Comparison of ENCODE assay signal across 22 cellular contexts in the genomic region with DNA sequence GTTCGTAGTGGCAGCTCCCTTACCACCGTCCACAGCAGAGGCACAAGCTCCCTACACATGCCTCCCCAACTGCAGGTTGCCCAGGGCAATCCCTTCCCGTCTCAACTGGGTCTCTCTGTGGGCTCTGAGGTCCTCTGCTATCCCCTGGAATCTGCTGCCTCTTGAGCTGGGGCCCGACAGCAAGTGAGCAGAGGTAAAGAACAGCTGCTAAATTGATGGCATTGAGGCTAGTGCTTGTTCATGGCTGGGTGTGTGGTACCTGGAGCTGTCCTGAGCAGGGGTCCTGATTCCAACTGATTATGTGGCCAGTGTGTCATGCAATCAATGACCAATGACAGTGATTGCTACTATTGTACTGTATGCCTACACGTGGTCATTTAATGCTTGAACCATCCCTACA. TPM values are rescaled to one million over a fixed set of nuclear protein-coding genes. Genes with fewer than 3 reads are reported as not detected.
"Had no signal": no experiment of that assay in that cellular context is flagged by ENCODE, and none has a peak within 500 bp of the region (broad histone marks: within the 10 kb centered on the region; RNA-seq: fewer than 3 reads in every experiment).

No MANE protein-coding gene starts in this region.

- ATAC-seq: activated CD8-positive, alpha-beta memory T cell treated with anti-CD3 and anti-CD28 coated beads, Interleukin-2, amount 10 ng/mL, durations not matched to agents 7 days and 5 days; gastroesophageal sphincter; heart right ventricle; left cardiac atrium; naive thymus-derived CD4-positive, alpha-beta T cell; T-cell had no signal

- H3K27me3 ChIP-seq: ascending aorta, breast epithelium, neutrophil, right atrium auricular region had no signal

- DNase-seq: activated CD4-positive, alpha-beta T cell treated with anti-CD3 and anti-CD28 coated beads, Interleukin-2, amount 50 U/mL, for 48 hours; activated CD8-positive, alpha-beta memory T cell treated with anti-CD3 and anti-CD28 coated beads, Interleukin-2, amount 10 ng/mL, durations not matched to agents 7 days and 5 days; activated naive CD4-positive, alpha-beta T cell treated with anti-CD3 and anti-CD28 coated beads for 36 hours; activated T-cell treated with anti-CD3 and anti-CD28 coated beads, Interleukin-2, amount 50 U/mL, for 1 hour; cerebellar nuclear complex; heart right ventricle; left cardiac atrium; naive thymus-derived CD4-positive, alpha-beta T cell; posterior cingulate gyrus; T-cell; T-helper 9 cell had no signal

- H3K9me3 ChIP-seq: ascending aorta, breast epithelium, gastroesophageal sphincter, heart right ventricle, neutrophil, right atrium auricular region had no signal

- H3K9me3 Mint-ChIP-seq: activated naive CD4-positive, alpha-beta T cell treated with anti-CD3 and anti-CD28 coated beads for 36 hours; activated T-helper 2 cell treated with anti-CD3 and anti-CD28 coated beads, Interferon-gamma antibody, Interleukin-2, Interleukin-4, amounts not matched to agents 10 μg/mL and 5 μg/mL and 100 μg/mL, durations not matched to agents 14 hours and 24 hours and 36 hours; dendritic cell treated with granulocyte-macrophage colony-stimulating factor and Interleukin-4, amounts not matched to agents 40 ng/mL and 50 ng/mL, for 4 days; naive thymus-derived CD4-positive, alpha-beta T cell; T-cell had no signal

- H3K27me3 Mint-ChIP-seq: dendritic cell treated with granulocyte-macrophage colony-stimulating factor and Interleukin-4, amounts not matched to agents 40 ng/mL and 50 ng/mL, for 4 days had no signal

- H3K27ac Mint-ChIP-seq: activated CD8-positive, alpha-beta memory T cell treated with anti-CD3 and anti-CD28 coated beads, Interleukin-2, amount 10 ng/mL, durations not matched to agents 7 days and 5 days; activated naive CD4-positive, alpha-beta T cell treated with anti-CD3 and anti-CD28 coated beads for 36 hours; activated T-helper 2 cell treated with anti-CD3 and anti-CD28 coated beads, Interferon-gamma antibody, Interleukin-2, Interleukin-4, amounts not matched to agents 10 μg/mL and 5 μg/mL and 100 μg/mL, durations not matched to agents 14 hours and 24 hours and 36 hours; dendritic cell treated with granulocyte-macrophage colony-stimulating factor and Interleukin-4, amounts not matched to agents 40 ng/mL and 50 ng/mL, for 4 days; naive thymus-derived CD4-positive, alpha-beta T cell; T-cell had no signal

- H3K4me1 ChIP-seq: ascending aorta, breast epithelium, gastroesophageal sphincter, heart right ventricle, right atrium auricular region had no signal

- H3K4me1 Mint-ChIP-seq: activated CD8-positive, alpha-beta memory T cell treated with anti-CD3 and anti-CD28 coated beads, Interleukin-2, amount 10 ng/mL, durations not matched to agents 7 days and 5 days; naive thymus-derived CD4-positive, alpha-beta T cell; T-cell had no signal

- H3K4me3 ChIP-seq: ascending aorta, breast epithelium, gastroesophageal sphincter, heart right ventricle, right atrium auricular region had no signal

- H3K36me3 Mint-ChIP-seq: activated CD8-positive, alpha-beta memory T cell treated with anti-CD3 and anti-CD28 coated beads, Interleukin-2, amount 10 ng/mL, durations not matched to agents 7 days and 5 days; naive thymus-derived CD4-positive, alpha-beta T cell; T-cell had no signal

- H3K27ac ChIP-seq: ascending aorta, breast epithelium, gastroesophageal sphincter, heart right ventricle, neutrophil, right atrium auricular region, VCaP had no signal

- H3K4me3 Mint-ChIP-seq: activated CD8-positive, alpha-beta memory T cell treated with anti-CD3 and anti-CD28 coated beads, Interleukin-2, amount 10 ng/mL, durations not matched to agents 7 days and 5 days; activated naive CD4-positive, alpha-beta T cell treated with anti-CD3 and anti-CD28 coated beads for 36 hours; dendritic cell treated with granulocyte-macrophage colony-stimulating factor and Interleukin-4, amounts not matched to agents 40 ng/mL and 50 ng/mL, for 4 days; T-cell had no signal

- H3K36me3 ChIP-seq: ascending aorta, breast epithelium, gastroesophageal sphincter, heart right ventricle, neutrophil, right atrium auricular region had no signal

RNA-seq across cellular contexts. Expression of a gene that starts 40.9 kb away (rescaled TPM):
- total RNA-seq: activated CD8-positive, alpha-beta memory T cell treated with anti-CD3 and anti-CD28 coated beads, Interleukin-2, amount 10 ng/mL, durations not matched to agents 7 days and 5 days; activated naive CD4-positive, alpha-beta T cell treated with anti-CD3 and anti-CD28 coated beads for 36 hours; activated T-helper 2 cell treated with anti-CD3 and anti-CD28 coated beads, Interferon-gamma antibody, Interleukin-2, Interleukin-4, amounts not matched to agents 10 μg/mL and 5 μg/mL and 100 μg/mL, durations not matched to agents 14 hours and 24 hours and 36 hours; ascending aorta; epithelial cell of proximal tubule; gastroesophageal sphincter; heart right ventricle; left cardiac atrium; lung microvascular endothelial cell; naive thymus-derived CD4-positive, alpha-beta T cell; right atrium auricular region; ureter had no signal
- polyA plus RNA-seq: naive thymus-derived CD4-positive, alpha-beta T cell had no signal

RNA-seq across cellular contexts. Expression of a gene that starts 59.5 kb away (rescaled TPM):
- total RNA-seq: activated CD8-positive, alpha-beta memory T cell treated with anti-CD3 and anti-CD28 coated beads, Interleukin-2, amount 10 ng/mL, durations not matched to agents 7 days and 5 days; activated naive CD4-positive, alpha-beta T cell treated with anti-CD3 and anti-CD28 coated beads for 36 hours; activated T-helper 2 cell treated with anti-CD3 and anti-CD28 coated beads, Interferon-gamma antibody, Interleukin-2, Interleukin-4, amounts not matched to agents 10 μg/mL and 5 μg/mL and 100 μg/mL, durations not matched to agents 14 hours and 24 hours and 36 hours; ascending aorta; breast epithelium; epithelial cell of proximal tubule; gastroesophageal sphincter; heart right ventricle; left cardiac atrium; lung microvascular endothelial cell; naive thymus-derived CD4-positive, alpha-beta T cell; right atrium auricular region; T-cell; ureter had no signal
- polyA plus RNA-seq: heart right ventricle; naive thymus-derived CD4-positive, alpha-beta T cell had no signal
